8 cellular contexts compared by ENCODE assay signal in genomic region chr10:68827592-68827959, GRCh38. TPM values are rescaled to one million over a fixed set of nuclear protein-coding genes. Genes with fewer than 3 reads are reported as not detected.
DNase-seq lines count a peak whose midpoint lies in the region; ATAC-seq, FAIRE-seq and TF ChIP-seq lines count a peak whose summit lies in the region.
"Not testable (repeated sequence)": the region's sequence is repeated elsewhere in the genome, so short reads cannot be mapped to it uniquely, and the experiment has no call there.

No MANE protein-coding gene starts in this region.

- not testable (repeated sequence) for H3K36me3 ChIP-seq in ACC112 (ENCODE audit: insufficient read depth, low read length); endothelial cell of umbilical vein (ENCODE audit: control insufficient read depth in 2 of 2, extremely low read depth in 1 of 2, insufficient read depth in 2 of 2, low read length in 2 of 2); sigmoid colon

- not testable (repeated sequence) for H3K4me3 Mint-ChIP-seq in H9; activated CD4-positive, alpha-beta T cell treated with anti-CD3 and anti-CD28 coated beads for 36 hours

- CTCF ChIA-PET in activated CD4-positive, alpha-beta T cell treated with anti-CD3 and anti-CD28 coated beads for 36 hours (lab: Charles Lee), result interaction anchor here (0.7 to 1.3 kb wide), 3 partner anchors 13 to 941 kb away, joined by 3 to 4 read pairs (median 3); no protein-coding TSS in a partner anchor
- CTCF ChIA-PET in endothelial cell of umbilical vein (lab: Charles Lee), result interaction anchor here (0.6 to 2.6 kb wide), 7 partner anchors 10 to 1341 kb away, joined by 3 to 13 read pairs (median 4); no protein-coding TSS in a partner anchor

- not testable (repeated sequence) for H2BK5ac ChIP-seq in H9 (ENCODE audit: insufficient read length, low read length)

- not testable (repeated sequence) for DNase-seq in H9; HL-60 (ENCODE audit: low read depth in 1 of 2, low spot score in 1 of 2); activated CD4-positive, alpha-beta T cell treated with anti-CD3 and anti-CD28 coated beads for 36 hours; endothelial cell of umbilical vein (ENCODE audit: low read depth, low spot score); left lobe of liver (ENCODE audit: low spot score); sigmoid colon

- H2BK12ac ChIP-seq in H9 (ENCODE audit: insufficient read length, low read depth, low read length), result not testable (repeated sequence)

- H3K4me3 ChIP-seq in ACC112 (ENCODE audit: low read depth, low read length), result peak overlapping the region; percentile 97
- peak overlapping the region; percentile 55; the same call in 1 of the 2 replicates for H3K4me3 ChIP-seq in HL-60 (replicated peaks; ENCODE audit: insufficient read depth, low read length)
- H3K4me3 ChIP-seq in endothelial cell of umbilical vein (replicated peaks in 1 of 3; ENCODE audit: insufficient read depth in 1 of 3, low read depth in 1 of 3, low read length in 3 of 3), result peak overlapping the region in 1 of 3 experiments; percentile 46
- H3K4me3 ChIP-seq in sigmoid colon, result peak overlapping the region in 3 of 4 donors; percentile 46 to 65 (median 58)

- H3K4me2 ChIP-seq in H9 (ENCODE audit: insufficient read depth, insufficient read length, low read length), result peak overlapping the region; percentile 83
- H3K4me2 ChIP-seq in endothelial cell of umbilical vein (ENCODE audit: insufficient read depth, low read length), result not testable (repeated sequence)

- H3K27ac ChIP-seq in ACC112 (ENCODE audit: low read depth, low read length); H9 (ENCODE audit: insufficient read length, low read depth, low read length); HL-60 (replicated peaks); endothelial cell of umbilical vein (ENCODE audit: insufficient read depth, low read depth, low read length): not testable (repeated sequence)
- H3K27ac ChIP-seq in sigmoid colon, result peak overlapping the region in 3 of 4 donors; percentile 3 to 51 (median 40)

- H4K91ac ChIP-seq in H9 (ENCODE audit: insufficient read length, low read depth, low read length), result not testable (repeated sequence)

- H3K18ac ChIP-seq in H9 (ENCODE audit: insufficient read length, low read depth, low read length), result not testable (repeated sequence)

- H3K23ac ChIP-seq in H9 (ENCODE audit: insufficient read length, low read depth, low read length), result not testable (repeated sequence)

- H3K9me1 ChIP-seq in endothelial cell of umbilical vein (replicated peaks; ENCODE audit: control insufficient read depth, extremely low read depth, insufficient read depth, low read length), result not testable (repeated sequence)

- not testable (repeated sequence) for H3K9me3 Mint-ChIP-seq in H9; activated CD4-positive, alpha-beta T cell treated with anti-CD3 and anti-CD28 coated beads for 36 hours (ENCODE audit: low read depth)

- H2BK15ac ChIP-seq in H9 (ENCODE audit: low read depth, low read length), result not testable (repeated sequence)

- H3T11ph ChIP-seq in H9 (ENCODE audit: low read length), result not testable (repeated sequence)

- peaks cover 41% of the 10 kb centered on the region for H3K27me3 Mint-ChIP-seq in H9 (ENCODE audit: low read depth)
- not testable (repeated sequence) for H3K27me3 Mint-ChIP-seq in activated CD4-positive, alpha-beta T cell treated with anti-CD3 and anti-CD28 coated beads for 36 hours

- H3K79me1 ChIP-seq in H9 (ENCODE audit: insufficient read depth, low read depth, low read length, poor library complexity, severe bottlenecking), result not testable (repeated sequence)

- not testable (repeated sequence) for H4K20me1 ChIP-seq in H9 (ENCODE audit: control insufficient read depth, insufficient read depth, insufficient read length); endothelial cell of umbilical vein (replicated peaks; ENCODE audit: control insufficient read depth, extremely low read depth, insufficient read depth, low read length)

- not testable (repeated sequence) for H3K9ac ChIP-seq in H9 (ENCODE audit: extremely low read depth, insufficient read length, low read length); endothelial cell of umbilical vein (replicated peaks; ENCODE audit: extremely low read depth, insufficient read depth, low read length)

- intact Hi-C loops in activated CD4-positive, alpha-beta T cell treated with anti-CD3 and anti-CD28 coated beads for 36 hours (cut with DNase I, micrococcal nuclease), result loop anchor here (1.0 to 2.0 kb wide), 4 partner anchors 73 to 495 kb away; partner anchors contain the start of genes DDX50 (in 2 of the 2), HNRNPH3 (in 1 of the 2), PBLD (in 1 of the 2) and SLC25A16 (in 1 of the 2)
- intact Hi-C loops in endothelial cell of umbilical vein (cut with micrococcal nuclease), result not testable (repeated sequence)
- intact Hi-C loops in sigmoid colon (cut with DNase I), result loop anchor here (5.0 kb wide), 1 partner anchor 75 kb away; the partner anchor contains the start of gene DDX50

- H4K8ac ChIP-seq in H9 (replicated peaks; ENCODE audit: insufficient read length, low read depth, low read length), result not testable (repeated sequence)

- H3K36me3 Mint-ChIP-seq in H9 (ENCODE audit: insufficient read depth in 1 of 3, low read depth in 3 of 3); activated CD4-positive, alpha-beta T cell treated with anti-CD3 and anti-CD28 coated beads for 36 hours (ENCODE audit: low read depth): not testable (repeated sequence)

- H2AFZ ChIP-seq in ACC112 (ENCODE audit: low read length, unreplicated experiment), result peak overlapping the region; percentile 99
- not testable (repeated sequence) for H2AFZ ChIP-seq in H9 (ENCODE audit: low read length)
- H2AFZ ChIP-seq in endothelial cell of umbilical vein (ENCODE audit: low read depth, low read length), result peak overlapping the region; percentile 100

- H3K27me3 ChIP-seq in ACC112 (ENCODE audit: insufficient read depth, low read length), result peaks cover 16% of the 10 kb centered on the region
- H3K27me3 ChIP-seq in H9 (ENCODE audit: insufficient read depth, low read length); HL-60 (ENCODE audit: insufficient read depth, poor library complexity, severe bottlenecking); sigmoid colon: not testable (repeated sequence)
- H3K27me3 ChIP-seq in endothelial cell of umbilical vein (ENCODE audit: control insufficient read depth in 2 of 2, insufficient read depth in 2 of 2, low read length in 2 of 2), result peaks cover 8 to 12% of the 10 kb centered on the region in 2 experiments

- POLR2A ChIA-PET in activated CD4-positive, alpha-beta T cell treated with anti-CD3 and anti-CD28 coated beads for 36 hours (lab: Charles Lee), result interaction anchor here (0.9 to 1.1 kb wide), 3 partner anchors 43 to 128 kb away, joined by 4 to 5 read pairs (median 5); no protein-coding TSS in a partner anchor
- POLR2A ChIA-PET in endothelial cell of umbilical vein (lab: Charles Lee), result interaction anchor here (0.6 kb wide), 1 partner anchor 233 kb away, joined by 3 read pairs; no protein-coding TSS in a partner anchor

- H2AK5ac ChIP-seq in H9 (ENCODE audit: insufficient read length, low read length), result not testable (repeated sequence)

- no CpG with 5 or more reads among the region's 58 CpGs for WGBS in H9 (ENCODE audit: extremely low coverage, insufficient read length, low lambda C conversion rate)
- 0% methylated on average over 18 of the region's 58 CpGs for WGBS in sigmoid colon, 2 donors

- not testable (repeated sequence) for H3K56ac ChIP-seq in H9 (ENCODE audit: insufficient read length, low read depth, low read length)

- dilution Hi-C loops in endothelial cell of umbilical vein (cut with MboI; ENCODE audit: extremely low pct_ligation_motif_present, low sequenced_read_pairs), result not testable (repeated sequence)

- H4K5ac ChIP-seq in H9 (ENCODE audit: insufficient read length, low read depth, low read length), result not testable (repeated sequence)

- TF ChIP-seq POLR2A in endothelial cell of umbilical vein (IDR thresholded peaks at IDR 0.05; ENCODE audit: low read depth, low read length); sigmoid colon (IDR thresholded peaks at IDR 0.05): not testable (repeated sequence)

- TF ChIP-seq CTCF in H9 (conservative IDR thresholded peaks at IDR 0.05); HL-60 (IDR thresholded peaks at IDR 0.05; ENCODE audit: insufficient read depth, low read length); endothelial cell of umbilical vein (IDR thresholded peaks at IDR 0.05; ENCODE audit: extremely low read depth in 1 of 2, insufficient read depth in 1 of 2, low read depth in 1 of 2, low read length in 2 of 2); sigmoid colon (IDR thresholded peaks at IDR 0.05): not testable (repeated sequence)

- H3K4ac ChIP-seq in H9 (ENCODE audit: low read depth, low read length), result not testable (repeated sequence)

- H3K9me3 ChIP-seq in H9 (ENCODE audit: control insufficient read depth, low read depth, low read length); endothelial cell of umbilical vein (replicated peaks; ENCODE audit: control insufficient read depth, insufficient read depth, low read length); sigmoid colon: not testable (repeated sequence)

- not testable (repeated sequence) for H3K23me2 ChIP-seq in H9 (ENCODE audit: insufficient read length, low read depth, low read length, poor library complexity, severe bottlenecking)

- not testable (repeated sequence) for TF ChIP-seq EP300 in sigmoid colon (IDR thresholded peaks at IDR 0.05)

- FAIRE-seq in endothelial cell of umbilical vein (lab: Jason Lieb, UNC), result not testable (repeated sequence)

- not testable (repeated sequence) for BruUV-seq in endothelial cell of umbilical vein (replicated peaks; lab: Mats Ljungman, UMichigan)

- H3K79me2 ChIP-seq in ACC112 (ENCODE audit: control insufficient read depth, insufficient read depth, low read length, unreplicated experiment); H9 (ENCODE audit: insufficient read depth, low read length); endothelial cell of umbilical vein (ENCODE audit: control insufficient read depth, insufficient read depth, low read length): not testable (repeated sequence)

- H3K4me1 Mint-ChIP-seq in H9, result peaks cover 7 to 15% of the 10 kb centered on the region in 2 experiments
- H3K4me1 Mint-ChIP-seq in activated CD4-positive, alpha-beta T cell treated with anti-CD3 and anti-CD28 coated beads for 36 hours, result peaks cover 19% of the 10 kb centered on the region

- peak; percentile 29 for ATAC-seq in GM19025 (IDR thresholded peaks at IDR 0.05; ENCODE audit: low read depth, unreplicated experiment)
- ATAC-seq in activated CD4-positive, alpha-beta T cell treated with anti-CD3 and anti-CD28 coated beads for 36 hours, result peak; percentile 51
- ATAC-seq in left lobe of liver, result peak; percentile 60

- not testable (repeated sequence) for H3K27ac Mint-ChIP-seq in H9; activated CD4-positive, alpha-beta T cell treated with anti-CD3 and anti-CD28 coated beads for 36 hours

- H3K14ac ChIP-seq in H9 (ENCODE audit: insufficient read depth, low read length), result not testable (repeated sequence)

- H2BK120ac ChIP-seq in H9 (ENCODE audit: low read depth, low read length, poor library complexity, severe bottlenecking), result not testable (repeated sequence)

- H3K4me1 ChIP-seq in ACC112 (ENCODE audit: control insufficient read depth, insufficient read depth, low read length, unreplicated experiment); H9 (ENCODE audit: insufficient read depth, low read length); endothelial cell of umbilical vein (ENCODE audit: control insufficient read depth, extremely low read depth, insufficient read depth, low read length): not testable (repeated sequence)
- H3K4me1 ChIP-seq in sigmoid colon, result peaks cover 0 to 13% (median 10%) of the 10 kb centered on the region in 4 donors

- not testable (repeated sequence) for H2BK20ac ChIP-seq in H9 (ENCODE audit: low read depth, low read length, poor library complexity, severe bottlenecking)

RNA-seq across cellular contexts. Expression of gene STOX1, which starts 0.2 kb away (rescaled TPM):
- 5.8 and 5.9 TPM in 2 replicates for total RNA-seq in H9 (2021)
- under 1 TPM; 0.74 to 0.87 TPM for total RNA-seq in activated CD4-positive, alpha-beta T cell treated with anti-CD3 and anti-CD28 coated beads for 36 hours
- total RNA-seq in endothelial cell of umbilical vein, result 0.20 and 0.48 TPM in 2 replicates
- 0.06 TPM in 1 of 2 replicates, not detected in the other for polyA plus RNA-seq in endothelial cell of umbilical vein
- polyA plus RNA-seq in endothelial cell of umbilical vein (2011; cell fraction: cytosol; rRNA removed), result 0.13 and 0.14 TPM in 2 replicates
- polyA plus RNA-seq in endothelial cell of umbilical vein (2011; cell fraction: nucleus; rRNA removed), result 0.10 and 0.21 TPM in 2 replicates
- 0.05 and 0.16 TPM in 2 replicates for polyA plus RNA-seq in endothelial cell of umbilical vein (2012)
- 0.19 and 0.32 TPM in 2 replicates for polyA minus RNA-seq in endothelial cell of umbilical vein
- polyA minus RNA-seq in endothelial cell of umbilical vein (2011; cell fraction: cytosol; rRNA and poly(A)+ RNA removed), result 2.4 TPM
- polyA minus RNA-seq in endothelial cell of umbilical vein (2011; cell fraction: nucleus; rRNA and poly(A)+ RNA removed), result 0.10 TPM in 1 of 2 replicates, not detected in the other
- total RNA-seq in left lobe of liver, result 0.60 TPM
- 1 to 10 TPM in 3 of 4 donors, under 1 TPM in 1; 0.41 to 2.9 (median 1.8) TPM for total RNA-seq in sigmoid colon
- polyA plus RNA-seq in sigmoid colon, result under 1 TPM in 2 of 3 donors, not detected in 1; 0.92 to 0.99 TPM
